11 cellular contexts compared by ENCODE assay signal in genomic region chr2:112065966-112066365, GRCh38. TPM values are rescaled to one million over a fixed set of nuclear protein-coding genes. Genes with fewer than 3 reads are reported as not detected.
DNase-seq lines count a peak whose midpoint lies in the region; ATAC-seq, FAIRE-seq and TF ChIP-seq lines count a peak whose summit lies in the region.
"Had no signal": no experiment of that assay in that cellular context is flagged by ENCODE, and none has a peak within 500 bp of the region (broad histone marks: within the 10 kb centered on the region; RNA-seq: fewer than 3 reads in every experiment).

No MANE protein-coding gene starts in this region.

- no peaks in the 10 kb centered on the region for H3K9me3 ChIP-seq in HepG2 (ENCODE audit: low read length)
- H3K9me3 ChIP-seq in right lobe of liver, result no peaks in the 10 kb centered on the region

- BruUV-seq in HepG2 (replicated peaks; lab: Mats Ljungman, UMichigan), result no TSS peak

- TF ChIP-seq EP300 in HepG2 (IDR thresholded peaks at IDR 0.05; ENCODE audit: low read depth in 2 of 2, low read length in 2 of 2) (no peak), HepG2 (CRISPR knock-in tag; IDR thresholded peaks at IDR 0.05; ENCODE audit: borderline replicate concordance) (no peak)

- no peak for TF ChIP-seq POLR2A in HepG2 (IDR thresholded peaks at IDR 0.05; ENCODE audit: insufficient read depth in 1 of 2, low read depth in 2 of 2, low read length in 2 of 2)
- no peak for TF ChIP-seq POLR2A in right lobe of liver (IDR thresholded peaks at IDR 0.05)

- DNase-seq in HepG2 (ENCODE audit: low spot score) (no peak), right lobe of liver (no peak), RWPE1 (ENCODE audit: low spot score) (peak; percentile 24), epithelial cell of esophagus (ENCODE audit: low read depth) (peak; percentile 62), NCI-H2107 treated with DMSO at 0.1 percent for 48 hours (lab: John Stamatoyannopoulos, UW; ENCODE audit: unreplicated experiment) (no peak), hippocampal formation (lab: John Stamatoyannopoulos, UW) (no peak), NCI-H1436 (lab: John Stamatoyannopoulos, UW) (no peak)
- no peak for DNase-seq in stimulated activated CD8-positive, alpha-beta memory T cell treated with anti-CD3 and anti-CD28 coated beads, Interleukin-4, amount 100 ng/mL, for 48 hours
- DNase-seq: H7, NCI-H2227 treated with DMSO at 0.1 percent for 48 hours had no signal

- intact Hi-C loops in HepG2 (cut with micrococcal nuclease; ENCODE audit: unreplicated experiment), result no loop called here
- intact Hi-C loops in right lobe of liver (cut with DNase I), result no loop called here

- H3K4me1 ChIP-seq in HepG2 (ENCODE audit: insufficient read depth, low read length), result peaks cover 26% of the 10 kb centered on the region
- no peaks in the 10 kb centered on the region for H3K4me1 ChIP-seq in right lobe of liver

- no peak overlapping the region for H3K27ac ChIP-seq in HepG2 (ENCODE audit: extremely low read length, insufficient read depth, low read length)
- H3K27ac ChIP-seq in right lobe of liver, result no peak overlapping the region
- H3K27ac ChIP-seq in RWPE1, result no peak overlapping the region

- no peak for TF ChIP-seq RAD21 in HepG2 (CRISPR knock-in tag; IDR thresholded peaks at IDR 0.05)

- in situ Hi-C loops in HepG2 (cut with HindIII; ENCODE audit: extremely low pct_ligation_motif_present, low pct_unique_long_range_greater_than_20kb), result no loop called here

- H3K4me2 ChIP-seq in HepG2 (ENCODE audit: low read depth, low read length), result no peak overlapping the region

- POLR2A ChIA-PET in HepG2 (lab: Yijun Ruan, JAX) (interaction anchor here (0.9 kb wide), 1 partner anchor 11 kb away, joined by 3 read pairs; the partner anchor contains the start of gene TMEM87B), RWPE1 (lab: Yijun Ruan, JAX; ENCODE audit: low non-redundant PET) (no interaction called here)

- H2AFZ ChIP-seq in HepG2 (ENCODE audit: low read length), result no peak overlapping the region

- H4K20me1 ChIP-seq in HepG2 (ENCODE audit: insufficient read depth, low read length), result no peaks in the 10 kb centered on the region

- no peaks in the 10 kb centered on the region for H3K27me3 ChIP-seq in HepG2 (ENCODE audit: control insufficient read depth in 1 of 2, insufficient read depth in 2 of 2, low read length in 2 of 2)
- H3K27me3 ChIP-seq in right lobe of liver, result no peaks in the 10 kb centered on the region
- H3K27me3 ChIP-seq: BLaER1 treated with 17β-estradiol and CSF1 and Interleukin-3, amounts not matched to agents 10 nM and 100 nM had no signal

- CTCF ChIA-PET in HepG2 (lab: Yijun Ruan, JAX; ENCODE audit: low intra/inter-chr PET ratio, low total read pairs) (no interaction called here), RWPE1 (lab: Yijun Ruan, JAX) (no interaction called here)

- peak; percentile 8 for FAIRE-seq in HepG2 (lab: Jason Lieb, UNC)

- H3K9ac ChIP-seq in HepG2 (ENCODE audit: insufficient read depth, low read depth, low read length), result no peak overlapping the region
- H3K9ac ChIP-seq: BLaER1 treated with 17β-estradiol and CSF1 and Interleukin-3, amounts not matched to agents 10 nM and 100 nM had no signal

- ATAC-seq in HepG2 (no peak), right lobe of liver (no peak)

- TF ChIP-seq CTCF in HepG2 (CRISPR knock-in tag; IDR thresholded peaks at IDR 0.05), result no peak
- no peak for TF ChIP-seq CTCF in right lobe of liver (IDR thresholded peaks at IDR 0.05)
- no peak for TF ChIP-seq CTCF in RWPE1 (conservative IDR thresholded peaks at IDR 0.05; ENCODE audit: low read depth)
- TF ChIP-seq CTCF in epithelial cell of esophagus (IDR thresholded peaks at IDR 0.05; ENCODE audit: insufficient read depth, low read depth, low read length, missing control alignments), result no peak

- 69% methylated on average over 1 of the region's 1 CpG for WGBS in HepG2 (ENCODE audit: low lambda C conversion rate)
- WGBS in right lobe of liver (ENCODE audit: insufficient coverage, low coverage, low lambda C conversion rate, missing lambda C conversion rate), result 40% methylated on average over 1 of the region's 1 CpG

- peaks cover 7 to 37% of the 10 kb centered on the region in 2 experiments for H3K36me3 ChIP-seq in HepG2 (replicated peaks in 1 of 2; ENCODE audit: control insufficient read depth in 1 of 2, insufficient read depth in 2 of 2, low read length in 2 of 2)
- peaks cover 0 to 18% (median 4%) of the 10 kb centered on the region in 4 donors for H3K36me3 ChIP-seq in right lobe of liver

- no peaks in the 10 kb centered on the region for H3K79me2 ChIP-seq in HepG2 (ENCODE audit: insufficient read depth, low read length)

- H3K4me3 ChIP-seq in HepG2 (replicated peaks in 1 of 3; ENCODE audit: insufficient read depth in 1 of 3, low read depth in 2 of 3, low read length in 3 of 3) (no peak overlapping the region), right lobe of liver (no peak overlapping the region), epithelial cell of esophagus (ENCODE audit: low read length) (no peak overlapping the region)
- H3K4me3 ChIP-seq: BLaER1 treated with 17β-estradiol and CSF1 and Interleukin-3, amounts not matched to agents 10 nM and 100 nM had no signal

TF ChIP-seq in HepG2, 621 proteins besides CTCF, POLR2A, EP300 and RAD21:
- TF ChIP-seq SNAI1 (CRISPR knock-in tag; IDR thresholded peaks at IDR 0.05; ENCODE audit: borderline replicate concordance), result no peak
- TF ChIP-seq KDM5A (IDR thresholded peaks at IDR 0.05; ENCODE audit: borderline replicate concordance, low read length), result no peak
- no peak for TF ChIP-seq ZNF619 (CRISPR knock-in tag; IDR thresholded peaks at IDR 0.05)
- no peak for TF ChIP-seq TRIM24 (CRISPR knock-in tag; IDR thresholded peaks at IDR 0.05)
- TF ChIP-seq HIVEP1 (CRISPR knock-in tag; IDR thresholded peaks at IDR 0.05), result no peak
- no peak for TF ChIP-seq SYNCRIP (IDR thresholded peaks at IDR 0.05; ENCODE audit: insufficient read depth, low read depth, low read length)
- TF ChIP-seq NFYB (CRISPR knock-in tag; IDR thresholded peaks at IDR 0.05), result no peak
- no peak for TF ChIP-seq UBTF (CRISPR knock-in tag; IDR thresholded peaks at IDR 0.05)
- no peak for TF ChIP-seq TFAP4 (IDR thresholded peaks at IDR 0.05; ENCODE audit: borderline replicate concordance, low read depth)
- no peak for TF ChIP-seq ZNF292 (CRISPR knock-in tag; IDR thresholded peaks at IDR 0.05; ENCODE audit: borderline replicate concordance, low read depth)
- no peak for TF ChIP-seq CBFB (CRISPR knock-in tag; IDR thresholded peaks at IDR 0.05)
- no peak for TF ChIP-seq ZNF12 (CRISPR knock-in tag; IDR thresholded peaks at IDR 0.05)

RNA-seq across cellular contexts. Expression of gene TMEM87B, which starts 10.9 kb away (rescaled TPM):
- total RNA-seq in HepG2 (2016; rRNA removed; fragmentation: Illumina TruSeq; extraction: Trizol) (9.9 and 15.1 TPM in 2 replicates), right lobe of liver (10 to 100 TPM in 3 of 6 experiments, 1 to 10 TPM in 3; 5.4 to 18.0 (median 8.8) TPM)
- total RNA-seq in HepG2 (2016; cell fraction: cytosol; rRNA removed; fragmentation: Illumina TruSeq; extraction: Trizol; ENCODE audit: low read depth), result 8.3 and 8.9 TPM in 2 replicates
- 9.2 and 15.1 TPM in 2 replicates for total RNA-seq in HepG2 (2016; cell fraction: insoluble cytoplasmic fraction; rRNA removed; fragmentation: Illumina TruSeq; extraction: Trizol)
- 6.2 and 6.3 TPM in 2 replicates for total RNA-seq in HepG2 (2016; cell fraction: membrane; rRNA removed; fragmentation: Illumina TruSeq; extraction: Trizol)
- total RNA-seq in HepG2 (2016; cell fraction: nucleus; rRNA removed; fragmentation: Illumina TruSeq; extraction: Trizol), result 24.1 and 32.0 TPM in 2 replicates
- polyA plus RNA-seq in HepG2 (2011; rRNA removed), result 13.0 and 16.2 TPM in 2 replicates
- 5.4 and 9.6 TPM in 2 replicates for polyA plus RNA-seq in HepG2 (2011; cell fraction: cytosol; rRNA removed)
- polyA plus RNA-seq in HepG2 (2011; cell fraction: nucleus; rRNA removed), result 17.3 TPM in 2 replicates
- polyA plus RNA-seq in HepG2 (2012), result 16.5 and 25.6 TPM in 2 replicates
- 0.47 and 0.84 TPM in 2 replicates for polyA plus RNA-seq in HepG2 (2016; cell fraction: cytosol; fragmentation: Illumina TruSeq; extraction: Trizol; ENCODE audit: low read depth)
- 7.1 and 8.1 TPM in 2 replicates for polyA plus RNA-seq in HepG2 (2016; cell fraction: insoluble cytoplasmic fraction; fragmentation: Illumina TruSeq; extraction: Trizol; ENCODE audit: low read depth)
- polyA plus RNA-seq in HepG2 (2016; cell fraction: membrane; fragmentation: Illumina TruSeq; extraction: Trizol; ENCODE audit: low read depth), result 1.6 and 2.5 TPM in 2 replicates
- polyA plus RNA-seq in HepG2 (2016; cell fraction: nucleus; fragmentation: Illumina TruSeq; extraction: Trizol; ENCODE audit: insufficient read depth, low read depth), result 33.9 and 34.2 TPM in 2 replicates
- polyA minus RNA-seq in HepG2 (2011; rRNA and poly(A)+ RNA removed; ENCODE audit: low replicate concordance), result 2.3 and 9.3 TPM in 2 replicates
- polyA minus RNA-seq in HepG2 (2011; cell fraction: cytosol; rRNA and poly(A)+ RNA removed), result 21.9 and 33.0 TPM in 2 replicates
- 24.2 and 24.7 TPM in 2 replicates for polyA minus RNA-seq in HepG2 (2011; cell fraction: nucleus; rRNA and poly(A)+ RNA removed)

Comparison
In these comparisons a context has a peak if more than half of its experiments do, and no peak if none do; other contexts are left out.
1. DNase-seq: peak in RWPE1 (single experiment) and epithelial cell of esophagus (single experiment); none in HepG2 (single experiment), right lobe of liver (0 of 3), NCI-H2107 treated with DMSO at 0.1 percent for 48 hours (single experiment), hippocampal formation (0 of 2), NCI-H1436 (single experiment) and stimulated activated CD8-positive, alpha-beta memory T cell treated with anti-CD3 and anti-CD28 coated beads, Interleukin-4, amount 100 ng/mL, for 48 hours (single experiment).